In the genomic region with DNA sequence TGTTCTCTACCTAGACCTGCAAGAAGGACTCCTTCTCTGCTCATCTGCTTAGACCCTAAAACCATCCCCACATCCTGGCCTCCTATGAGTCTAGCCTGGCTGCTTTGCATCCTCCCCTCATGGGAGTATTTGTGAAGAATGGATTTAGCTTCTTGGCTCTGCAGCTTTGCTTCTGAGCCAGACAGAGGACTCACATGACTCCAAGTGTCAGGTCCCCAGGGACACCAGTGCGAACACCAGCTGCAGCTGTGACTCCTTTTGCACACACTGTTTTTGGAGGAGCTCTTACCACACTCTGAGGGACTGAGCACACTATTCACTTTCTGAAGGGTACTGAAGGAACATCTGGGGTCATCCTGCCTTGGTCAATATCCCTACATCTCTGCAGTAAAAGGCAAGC, we compare ENCODE assay signal across 9 cellular contexts.
A peak's percentile ranks its signal among the peaks of the same experiment; 100 is the strongest.
DNase-seq lines count a peak whose midpoint lies in the region; ATAC-seq and TF ChIP-seq lines count a peak whose summit lies in the region.
"Had no signal": no experiment of that assay in that cellular context is flagged by ENCODE, and none has a peak within 500 bp of the region (broad histone marks: within the 10 kb centered on the region; RNA-seq: fewer than 3 reads in every experiment).

No MANE protein-coding gene starts in this region.

- intact Hi-C loops in sigmoid colon (cut with DNase I), result no loop called here

- no peaks in the 10 kb centered on the region for H4K20me1 ChIP-seq in BLaER1 treated with 17β-estradiol and CSF1 and Interleukin-3, amounts not matched to agents 10 nM and 100 nM

- H3K4me1 Mint-ChIP-seq in chondrocyte (ENCODE audit: low read depth), result peaks cover 30% of the 10 kb centered on the region

- no peaks in the 10 kb centered on the region for H3K36me3 ChIP-seq in BLaER1 treated with 17β-estradiol and CSF1 and Interleukin-3, amounts not matched to agents 10 nM and 100 nM
- no peaks in the 10 kb centered on the region for H3K36me3 ChIP-seq in sigmoid colon

- TF ChIP-seq CTCF in chondrocyte (IDR thresholded peaks at IDR 0.05) (no peak), sigmoid colon (IDR thresholded peaks at IDR 0.05) (no peak)

- H3K4me3 Mint-ChIP-seq in chondrocyte (ENCODE audit: unreplicated experiment), result no peak overlapping the region
- H3K4me3 Mint-ChIP-seq: nephron had no signal

- peak overlapping the region; percentile 38 for H3K27ac Mint-ChIP-seq in chondrocyte (ENCODE audit: unreplicated experiment)

- WGBS in sigmoid colon, 2 donors, result 61 to 82% methylated on average over 1 of the region's 1 CpG

- H3K9ac ChIP-seq in BLaER1 treated with 17β-estradiol and CSF1 and Interleukin-3, amounts not matched to agents 10 nM and 100 nM, result peak overlapping the region in 8 of 11 experiments; percentile 29 to 77 (median 58); a peak in 14 of 22 replicates

- DNase-seq in chondrocyte (ENCODE audit: low spot score) (no peak), sigmoid colon (peak; percentile 90), iPS-NIHi11 (ENCODE audit: low spot score) (no peak), hippocampal formation (lab: John Stamatoyannopoulos, UW) (no peak), NCI-H748 (lab: John Stamatoyannopoulos, UW; ENCODE audit: unreplicated experiment) (no peak)

- H3K4me2 ChIP-seq in BLaER1 treated with 17β-estradiol and CSF1 and Interleukin-3, amounts not matched to agents 10 nM and 100 nM, result peak overlapping the region; percentile 49 to 87 (median 79)

- no peak for TF ChIP-seq POLR2A in sigmoid colon (IDR thresholded peaks at IDR 0.05)

- peak in 1 of 4 donors; percentile 43 for TF ChIP-seq EP300 in sigmoid colon (IDR thresholded peaks at IDR 0.05)

- H3K9me3 ChIP-seq in BLaER1 treated with 17β-estradiol and CSF1 and Interleukin-3, amounts not matched to agents 10 nM and 100 nM (replicated peaks in 1 of 11), result peaks cover 0 to 21% (median 8%) of the 10 kb centered on the region in 11 experiments; a peak in 14 of 22 replicates
- H3K9me3 ChIP-seq in sigmoid colon, result no peaks in the 10 kb centered on the region

- no peak overlapping the region for H3K4me3 ChIP-seq in BLaER1 treated with 17β-estradiol and CSF1 and Interleukin-3, amounts not matched to agents 10 nM and 100 nM
- H3K4me3 ChIP-seq in sigmoid colon, result no peak overlapping the region

- peak overlapping the region in 8 of 11 experiments; percentile 46 to 90 (median 74); a peak in 16 of 22 replicates for H3K27ac ChIP-seq in BLaER1 treated with 17β-estradiol and CSF1 and Interleukin-3, amounts not matched to agents 10 nM and 100 nM
- peak overlapping the region in 2 of 4 donors; percentile 9 to 27 for H3K27ac ChIP-seq in sigmoid colon

- H3K9me3 Mint-ChIP-seq in chondrocyte (ENCODE audit: low read depth), result no peaks in the 10 kb centered on the region
- H3K9me3 Mint-ChIP-seq: nephron had no signal

- peak; percentile 81 for ATAC-seq in GM19438 (IDR thresholded peaks at IDR 0.05; ENCODE audit: low read depth, unreplicated experiment)
- peak; percentile 84 for ATAC-seq in HG03432 (IDR thresholded peaks at IDR 0.05; ENCODE audit: unreplicated experiment)

- H3K4me1 ChIP-seq in BLaER1 treated with 17β-estradiol and CSF1 and Interleukin-3, amounts not matched to agents 10 nM and 100 nM, result peaks cover 52 to 81% (median 72%) of the 10 kb centered on the region in 10 experiments
- H3K4me1 ChIP-seq in sigmoid colon, result peaks cover 0 to 3% (median 0%) of the 10 kb centered on the region in 4 donors

- no peaks in the 10 kb centered on the region for H3K36me3 Mint-ChIP-seq in chondrocyte (ENCODE audit: low read depth)

- H3K27me3 ChIP-seq in BLaER1 treated with 17β-estradiol and CSF1 and Interleukin-3, amounts not matched to agents 10 nM and 100 nM, result peaks cover 0 to 6% (median 0%) of the 10 kb centered on the region in 11 experiments; a peak in 3 of 22 replicates
- no peaks in the 10 kb centered on the region for H3K27me3 ChIP-seq in sigmoid colon

- no peaks in the 10 kb centered on the region for H3K27me3 Mint-ChIP-seq in chondrocyte (ENCODE audit: low read depth)
